Comparison of ENCODE assay signal across 1 cellular context in the genomic region with DNA sequence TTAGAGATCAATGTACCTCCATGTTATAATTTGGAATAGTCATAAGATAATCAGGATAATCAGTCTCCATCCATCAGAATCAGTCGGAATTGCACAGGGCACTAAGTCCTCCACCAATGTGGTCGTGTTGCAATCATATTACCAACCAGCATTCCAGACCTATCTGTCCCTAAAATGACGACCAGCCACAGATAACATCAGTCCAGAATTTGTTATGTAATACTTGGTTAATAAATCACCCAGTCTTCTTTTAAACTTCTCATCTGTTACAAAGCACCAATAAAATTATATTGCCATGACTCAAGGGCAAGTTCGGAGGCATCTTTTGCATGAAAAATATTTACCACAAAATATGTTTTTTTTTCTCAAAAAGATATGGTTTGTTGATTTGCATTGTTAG.
TF ChIP-seq lines count a peak whose summit lies in the region.

No MANE protein-coding gene starts in this region.

TF ChIP-seq in HepG2, 621 proteins besides CTCF, POLR2A, EP300 and RAD21 (continued from another document and continues in another):
- TF ChIP-seq ZNF318 (CRISPR knock-in tag; IDR thresholded peaks at IDR 0.05) (no peak), RFXANK (CRISPR knock-in tag; IDR thresholded peaks at IDR 0.05) (no peak), HOXA3 (CRISPR knock-in tag; IDR thresholded peaks at IDR 0.05) (peak; percentile 62; the same call in 1 of the 2 replicates), ZNF232 (CRISPR knock-in tag; IDR thresholded peaks at IDR 0.05; ENCODE audit: borderline replicate concordance) (no peak), KAT8 (CRISPR knock-in tag; IDR thresholded peaks at IDR 0.05) (peak; percentile 63; the same call in 1 of the 2 replicates), SKI (IDR thresholded peaks at IDR 0.05; ENCODE audit: partially characterized antibody) (peak; percentile 52), MEIS1 (CRISPR knock-in tag; IDR thresholded peaks at IDR 0.05; ENCODE audit: borderline replicate concordance) (no peak), PLSCR1 (CRISPR knock-in tag; IDR thresholded peaks at IDR 0.05; ENCODE audit: borderline replicate concordance) (no peak), BCL6 (CRISPR knock-in tag; IDR thresholded peaks at IDR 0.05) (peak; percentile 87), ZNF614 (CRISPR knock-in tag; IDR thresholded peaks at IDR 0.05; ENCODE audit: borderline replicate concordance) (peak; percentile 72), MLXIP (CRISPR knock-in tag; IDR thresholded peaks at IDR 0.05; ENCODE audit: borderline replicate concordance) (no peak), HNRNPH1 (optimal IDR thresholded peaks at IDR 0.05; ENCODE audit: low read depth, low read length) (no peak), NCOR1 (IDR thresholded peaks at IDR 0.05; ENCODE audit: borderline replicate concordance, low read length) (peak; percentile 83; the same call in 1 of the 2 replicates), ZFP36L1 (CRISPR knock-in tag; IDR thresholded peaks at IDR 0.05) (no peak), CENPX (CRISPR knock-in tag; IDR thresholded peaks at IDR 0.05) (no peak), MIXL1 (CRISPR knock-in tag; IDR thresholded peaks at IDR 0.05) (0 out of 2 replicates have a peak, but pooled peaks have one; percentile 54), HDAC6 (IDR thresholded peaks at IDR 0.05; ENCODE audit: low read depth, low read length) (no peak), HNF1A (IDR thresholded peaks at IDR 0.05; ENCODE audit: low read depth) (peak; percentile 91), HNF1A (CRISPR knock-in tag; IDR thresholded peaks at IDR 0.05; ENCODE audit: borderline replicate concordance) (peak; percentile 97), HNF4A (CRISPR knock-in tag; IDR thresholded peaks at IDR 0.05) (peak; percentile 82), HNF1B (CRISPR knock-in tag; IDR thresholded peaks at IDR 0.05) (peak; percentile 77), SRF (IDR thresholded peaks at IDR 0.05; ENCODE audit: low read depth, low read length) (0 out of 2 replicates have a peak, but pooled peaks have one; percentile 16), ZNF772 (CRISPR knock-in tag; IDR thresholded peaks at IDR 0.05) (no peak), HHEX (CRISPR knock-in tag; IDR thresholded peaks at IDR 0.05) (no peak), ZBTB34 (CRISPR knock-in tag; IDR thresholded peaks at IDR 0.05) (peak; percentile 94), SAP130 (CRISPR knock-in tag; IDR thresholded peaks at IDR 0.05; ENCODE audit: low read depth) (peak; percentile 79), PHF21A (CRISPR knock-in tag; IDR thresholded peaks at IDR 0.05) (peak; percentile 82), ZNF256 (CRISPR knock-in tag; conservative IDR thresholded peaks at IDR 0.05) (no peak), TEAD3 (CRISPR knock-in tag; optimal IDR thresholded peaks at IDR 0.05; ENCODE audit: borderline replicate concordance) (peak; percentile 93)
- TF ChIP-seq, protein P1, sequence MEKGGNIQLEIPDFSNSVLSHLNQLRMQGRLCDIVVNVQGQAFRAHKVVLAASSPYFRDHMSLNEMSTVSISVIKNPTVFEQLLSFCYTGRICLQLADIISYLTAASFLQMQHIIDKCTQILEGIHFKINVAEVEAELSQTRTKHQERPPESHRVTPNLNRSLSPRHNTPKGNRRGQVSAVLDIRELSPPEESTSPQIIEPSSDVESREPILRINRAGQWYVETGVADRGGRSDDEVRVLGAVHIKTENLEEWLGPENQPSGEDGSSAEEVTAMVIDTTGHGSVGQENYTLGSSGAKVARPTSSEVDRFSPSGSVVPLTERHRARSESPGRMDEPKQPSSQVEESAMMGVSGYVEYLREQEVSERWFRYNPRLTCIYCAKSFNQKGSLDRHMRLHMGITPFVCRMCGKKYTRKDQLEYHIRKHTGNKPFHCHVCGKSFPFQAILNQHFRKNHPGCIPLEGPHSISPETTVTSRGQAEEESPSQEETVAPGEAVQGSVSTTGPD (CRISPR knock-in tag; IDR thresholded peaks at IDR 0.05), result peak; percentile 86
- TF ChIP-seq, protein P2, sequence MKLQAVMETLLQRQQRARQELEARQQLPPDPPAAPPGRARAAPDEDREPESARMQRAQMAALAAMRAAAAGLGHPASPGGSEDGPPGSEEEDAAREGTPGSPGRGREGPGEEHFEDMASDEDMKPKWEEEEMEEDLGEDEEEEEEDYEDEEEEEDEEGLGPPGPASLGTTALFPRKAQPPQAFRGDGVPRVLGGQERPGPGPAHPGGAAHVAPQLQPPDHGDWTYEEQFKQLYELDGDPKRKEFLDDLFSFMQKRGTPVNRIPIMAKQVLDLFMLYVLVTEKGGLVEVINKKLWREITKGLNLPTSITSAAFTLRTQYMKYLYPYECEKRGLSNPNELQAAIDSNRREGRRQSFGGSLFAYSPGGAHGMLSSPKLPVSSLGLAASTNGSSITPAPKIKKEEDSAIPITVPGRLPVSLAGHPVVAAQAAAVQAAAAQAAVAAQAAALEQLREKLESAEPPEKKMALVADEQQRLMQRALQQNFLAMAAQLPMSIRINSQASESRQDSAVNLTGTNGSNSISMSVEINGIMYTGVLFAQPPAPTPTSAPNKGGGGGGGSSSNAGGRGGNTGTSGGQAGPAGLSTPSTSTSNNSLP (IDR thresholded peaks at IDR 0.05; ENCODE audit: low read depth, low read length), result peak; percentile 91
